ENCODE assay signal across 8 cellular contexts in the genomic region with DNA sequence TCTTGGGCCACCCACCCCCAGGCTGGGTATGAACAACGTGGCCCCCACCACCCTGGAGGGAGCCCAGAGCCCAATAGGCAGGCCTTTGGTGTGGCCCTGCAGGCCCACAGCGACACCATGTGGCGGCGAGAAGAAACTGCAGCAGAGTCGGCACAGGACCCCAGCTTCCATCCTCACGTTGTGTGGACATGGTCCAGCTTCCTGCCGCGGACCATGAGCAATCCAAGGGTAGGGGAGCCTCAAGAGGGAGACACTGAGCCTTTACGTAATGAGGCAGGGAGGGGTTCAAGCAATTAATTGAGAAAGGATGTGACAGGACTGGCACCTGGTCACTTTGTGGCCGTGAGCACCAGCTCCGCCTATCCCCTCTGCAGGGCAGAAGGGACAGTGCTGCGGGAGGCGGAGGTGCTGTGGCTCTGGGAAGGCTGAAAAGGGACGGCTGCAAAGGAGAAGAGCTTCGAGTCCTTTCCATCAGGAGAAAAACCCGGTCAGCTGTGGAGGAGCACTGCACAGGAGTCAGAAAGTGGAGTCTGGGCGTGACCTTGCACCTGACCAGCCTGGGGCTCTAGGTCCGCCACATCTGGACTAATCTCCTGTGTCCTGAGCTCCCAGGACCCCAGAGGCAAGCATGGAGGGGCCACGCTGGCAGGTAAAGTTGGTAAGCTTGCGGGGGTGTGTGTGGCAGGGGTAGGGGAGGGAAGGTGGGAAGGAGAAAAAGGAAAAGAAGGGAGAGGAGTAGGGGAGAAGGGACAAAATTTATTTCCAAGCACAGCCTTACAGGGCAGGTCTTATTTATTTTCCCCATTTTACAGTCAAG. TPM values are rescaled to one million over a fixed set of nuclear protein-coding genes. Genes with fewer than 3 reads are reported as not detected.
DNase-seq lines count a peak whose midpoint lies in the region; ATAC-seq and TF ChIP-seq lines count a peak whose summit lies in the region.

No MANE protein-coding gene starts in this region.

- no peaks in the 10 kb centered on the region for H3K9me3 ChIP-seq in Karpas-422 (ENCODE audit: low read length)
- H3K9me3 ChIP-seq in left lung: no peaks in the 10 kb centered on the region

- no peaks in the 10 kb centered on the region for H3K27me3 ChIP-seq in Karpas-422 (ENCODE audit: low read length)
- H3K27me3 ChIP-seq in left lung: no peaks in the 10 kb centered on the region

- H3K79me2 ChIP-seq in Karpas-422 (ENCODE audit: low read length): no peaks in the 10 kb centered on the region

- H3K4me3 ChIP-seq in Karpas-422 (ENCODE audit: low read length): no peak overlapping the region
- no peak overlapping the region for H3K4me3 ChIP-seq in left lung

- TF ChIP-seq CTCF in left lung (IDR thresholded peaks at IDR 0.05): peak; percentile 95 to 98

- H3K4me2 ChIP-seq in Karpas-422 (ENCODE audit: low read depth, low read length, poor library complexity, severe bottlenecking): no peak overlapping the region

- peak; percentile 68 for ATAC-seq in GM21447 (IDR thresholded peaks at IDR 0.05; ENCODE audit: unreplicated experiment)
- peak; percentile 93 for ATAC-seq in left lung

- H3K36me3 ChIP-seq in Karpas-422 (ENCODE audit: insufficient read depth, low read length) (no peaks in the 10 kb centered on the region), left lung (no peaks in the 10 kb centered on the region)

- H4K20me1 ChIP-seq in Karpas-422 (ENCODE audit: insufficient read depth, low read depth, low read length): peaks cover 12% of the 10 kb centered on the region; the same call in 1 of the 2 replicates

- H3K9ac ChIP-seq in Karpas-422 (ENCODE audit: low read length): no peak overlapping the region

- intact Hi-C loops in left lung (cut with DNase I): loop anchor here (2.0 to 10.0 kb wide), 2 partner anchors 70 to 72 kb away; no protein-coding TSS in a partner anchor

- no peaks in the 10 kb centered on the region for H3K4me1 ChIP-seq in Karpas-422 (ENCODE audit: low read length)
- no peaks in the 10 kb centered on the region for H3K4me1 ChIP-seq in left lung

- H3K27ac ChIP-seq in Karpas-422 (ENCODE audit: low read length): no peak overlapping the region
- H3K27ac ChIP-seq in left lung: no peak overlapping the region

- DNase-seq in NCI-H510A treated with DMSO at 0.1 percent for 48 hours (lab: John Stamatoyannopoulos, UW): peak; percentile 75
- DNase-seq in NCI-H510A (lab: John Stamatoyannopoulos, UW): no peak
- DNase-seq in Karpas-422: peak; percentile 83
- peak; percentile 18 for DNase-seq in SK-N-DZ (ENCODE audit: low spot score)
- peak; percentile 18 for DNase-seq in dedifferentiated amniotic fluid mesenchymal stem cell (ENCODE audit: extremely low spot score)
- peak; percentile 57 to 83 for DNase-seq in left lung
- peak; percentile 3 for DNase-seq in stimulated activated CD8-positive, alpha-beta memory T cell treated with anti-CD3 and anti-CD28 coated beads, Interleukin-4, amount 100 ng/mL, for 24 hours (ENCODE audit: low read depth)

- H2AFZ ChIP-seq in Karpas-422 (ENCODE audit: low read length): no peak overlapping the region

- no peaks in the 10 kb centered on the region for H3K9me2 ChIP-seq in Karpas-422 (replicated peaks; ENCODE audit: insufficient read depth, low read length)

RNA-seq across cellular contexts. Expression of a gene that starts 44.9 kb away (rescaled TPM):
- not detected in 2 replicates for total RNA-seq in Karpas-422 (2014; rRNA removed; shearing (Covaris generic); ENCODE audit: low replicate concordance)
- 0.52 TPM in 1 of 2 replicates, not detected in the other for polyA plus RNA-seq in SK-N-DZ (2014; cell fraction: cytosol; rRNA removed)
- not detected in 2 replicates for polyA plus RNA-seq in SK-N-DZ (2014; cell fraction: nucleus; rRNA removed)
- 10 to 100 TPM; 15.3 to 31.2 TPM for total RNA-seq in left lung

RNA-seq across cellular contexts. Expression of a gene that starts 47.8 kb away (rescaled TPM):
- not detected in 2 replicates for total RNA-seq in Karpas-422 (2014; rRNA removed; shearing (Covaris generic); ENCODE audit: low replicate concordance)
- polyA plus RNA-seq in SK-N-DZ (2014; cell fraction: cytosol; rRNA removed): not detected in 2 replicates
- polyA plus RNA-seq in SK-N-DZ (2014; cell fraction: nucleus; rRNA removed): not detected in 2 replicates
- 10 to 100 TPM; 10.1 to 13.7 TPM for total RNA-seq in left lung

Comparison
In these comparisons a context has a peak if more than half of its experiments do, and no peak if none do; other contexts are left out.
1. RNA of a gene that starts 44.9 kb away (total RNA-seq): 15.3 to 31.2 TPM in left lung; not detected in Karpas-422; every median in the first group is over 10 times any median in the second.
2. RNA of a gene that starts 47.8 kb away (total RNA-seq): 10.1 to 13.7 TPM in left lung; not detected in Karpas-422; every median in the first group is over 10 times any median in the second.